21 cellular contexts compared by ENCODE assay signal in the genomic region with DNA sequence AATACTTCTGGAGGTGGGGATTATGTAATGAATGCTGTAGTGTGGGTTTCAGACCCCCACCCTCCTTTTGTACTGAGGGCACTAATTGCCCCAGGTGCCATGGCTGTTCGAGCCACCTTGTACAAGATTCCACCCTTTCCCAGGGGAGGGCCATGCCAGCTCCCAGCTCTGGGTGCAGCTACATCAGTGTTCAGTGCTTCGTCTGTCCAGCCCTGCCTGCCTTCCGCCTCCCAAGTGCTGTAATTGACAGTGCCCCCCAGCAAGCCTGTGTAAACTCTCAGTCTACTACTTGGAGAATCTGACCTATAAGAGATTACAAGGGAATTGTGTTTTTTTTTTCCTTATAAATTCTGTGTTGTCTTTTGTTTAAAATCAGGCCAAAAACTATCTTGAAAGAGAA.
"Had no signal": no experiment of that assay in that cellular context is flagged by ENCODE, and none has a peak within 500 bp of the region (broad histone marks: within the 10 kb centered on the region; RNA-seq: fewer than 3 reads in every experiment).

No MANE protein-coding gene starts in this region.

- H3K9me3 ChIP-seq: gastrocnemius medialis, psoas muscle, thoracic aorta, upper lobe of left lung had no signal

- H3K4me1 ChIP-seq: lower lobe of right lung had no signal

- H3K4me1 Mint-ChIP-seq: neural crest cell had no signal

- DNase-seq: cortex of kidney; effector memory CD8-positive, alpha-beta T cell; foreskin fibroblast; gastrocnemius medialis; head of caudate nucleus; left ventricle myocardium superior; lower lobe of right lung; natural killer cell; psoas muscle; right cardiac atrium; spleen; stimulated activated CD4-positive, alpha-beta T cell treated with anti-CD3 and anti-CD28 coated beads, Interleukin-4, amount 100 ng/mL, for 4 hours; stimulated activated naive B cell treated with anti-CD40 and anti-IgM and Interleukin-4, amounts not matched to agents 10 μg/mL and 1 μg/mL and 100 μg/mL, for 72 hours; upper lobe of left lung had no signal

- H3K27ac ChIP-seq: epithelial cell of prostate, gastrocnemius medialis, lower lobe of right lung, psoas muscle, skin epidermis, spleen, thoracic aorta, tibial nerve, upper lobe of left lung had no signal

- H3K9me3 Mint-ChIP-seq: effector memory CD8-positive, alpha-beta T cell; natural killer cell; neural crest cell; stimulated activated naive CD8-positive, alpha-beta T cell treated with anti-CD3 and anti-CD28 coated beads, Interleukin-15, Interleukin-2, amounts not matched to agents 100 ng/mL and 50 ng/mL, for 24 hours had no signal

- H3K4me3 ChIP-seq: gastrocnemius medialis, lower lobe of right lung, psoas muscle, skin epidermis, spleen, thoracic aorta, tibial nerve, upper lobe of left lung had no signal

- H3K27me3 Mint-ChIP-seq: effector memory CD8-positive, alpha-beta T cell; stimulated activated naive B cell treated with anti-CD40 and anti-IgM and Interleukin-4, amounts not matched to agents 10 μg/mL and 1 μg/mL and 100 μg/mL, for 72 hours; stimulated activated naive CD8-positive, alpha-beta T cell treated with anti-CD3 and anti-CD28 coated beads, Interleukin-15, Interleukin-2, amounts not matched to agents 100 ng/mL and 50 ng/mL, for 24 hours had no signal

- H3K27ac Mint-ChIP-seq: stimulated activated naive B cell treated with anti-CD40 and anti-IgM and Interleukin-4, amounts not matched to agents 10 μg/mL and 1 μg/mL and 100 μg/mL, for 72 hours; stimulated activated naive CD8-positive, alpha-beta T cell treated with anti-CD3 and anti-CD28 coated beads, Interleukin-15, Interleukin-2, amounts not matched to agents 100 ng/mL and 50 ng/mL, for 24 hours had no signal

- ATAC-seq: effector memory CD8-positive, alpha-beta T cell; esophagus mucosa; gastrocnemius medialis; left ventricle myocardium superior; lower lobe of right lung; natural killer cell; psoas muscle; stimulated activated naive B cell treated with anti-CD40 and anti-IgM and Interleukin-4, amounts not matched to agents 10 μg/mL and 1 μg/mL and 100 μg/mL, for 72 hours had no signal

- H3K27me3 ChIP-seq: gastrocnemius medialis, spleen, tibial nerve, upper lobe of left lung had no signal

- H3K4me3 Mint-ChIP-seq: effector memory CD8-positive, alpha-beta T cell; natural killer cell; neural crest cell; stimulated activated naive B cell treated with anti-CD40 and anti-IgM and Interleukin-4, amounts not matched to agents 10 μg/mL and 1 μg/mL and 100 μg/mL, for 72 hours; stimulated activated naive CD8-positive, alpha-beta T cell treated with anti-CD3 and anti-CD28 coated beads, Interleukin-15, Interleukin-2, amounts not matched to agents 100 ng/mL and 50 ng/mL, for 24 hours had no signal
